In the genomic region with DNA sequence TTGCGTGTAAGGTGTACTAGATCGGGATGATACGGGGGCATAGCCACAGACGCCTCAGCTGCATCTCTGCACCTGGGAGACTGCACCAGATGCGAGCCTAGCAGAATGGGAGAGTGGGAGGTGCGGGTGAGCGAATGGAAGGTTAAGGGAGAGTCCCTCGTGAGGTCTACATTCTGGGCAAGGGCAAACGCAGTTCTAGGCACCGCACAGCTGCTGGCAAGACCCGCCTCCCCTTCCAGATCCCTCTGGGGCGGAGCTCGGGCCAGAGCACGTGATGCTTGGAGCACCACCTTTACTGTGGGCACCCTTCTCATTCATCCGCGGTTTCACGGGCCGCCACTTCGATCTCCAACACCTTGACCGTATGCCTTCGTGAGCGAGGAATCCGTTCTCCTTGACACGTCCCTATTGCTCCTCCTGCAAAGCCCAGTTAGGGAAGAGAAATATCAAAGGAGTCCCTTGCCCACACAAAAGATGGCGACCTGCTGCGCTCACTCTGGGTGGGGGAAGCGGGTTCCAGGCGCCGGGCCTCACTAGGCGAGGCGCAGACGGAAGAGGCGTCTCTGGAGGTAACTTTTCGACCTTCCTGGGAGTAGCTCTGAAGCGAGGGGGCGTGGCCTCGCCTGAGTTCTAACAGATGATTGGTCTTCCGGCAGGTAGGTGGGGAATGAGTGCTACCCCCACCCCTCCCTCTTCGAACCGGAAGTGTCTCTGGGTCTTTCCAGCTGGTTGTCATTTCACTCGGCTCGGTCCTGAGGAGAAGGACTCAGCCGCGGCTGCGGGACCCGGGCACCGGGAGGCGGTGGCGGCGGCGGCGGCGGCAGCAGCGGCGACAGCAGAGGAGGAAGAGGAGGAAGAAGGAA, we compare ENCODE assay signal across 8 cellular contexts. TPM values are rescaled to one million over a fixed set of nuclear protein-coding genes. Genes with fewer than 3 reads are reported as not detected.
DNase-seq lines count a peak whose midpoint lies in the region; TF ChIP-seq lines count a peak whose summit lies in the region.

TSS of gene CPEB4 (plus strand) at position 740 of the 863 bp plus-strand sequence. CDS start 1,385 bp downstream, outside the sequence.

- H3K9me3 ChIP-seq in neuron (ENCODE audit: low read length) = no peaks in the 10 kb centered on the region
- H3K9me3 ChIP-seq in subcutaneous abdominal adipose tissue (ENCODE audit: control insufficient read depth in 5 of 5, low read length in 5 of 5) = no peaks in the 10 kb centered on the region

- H3K4me3 ChIP-seq in neuron (ENCODE audit: low read length) = peak within 1 kb of the TSS; percentile 69
- H3K4me3 ChIP-seq in subcutaneous abdominal adipose tissue (ENCODE audit: low read depth in 1 of 5, low read length in 5 of 5) = peak within 1 kb of the TSS; percentile 80 to 92 (median 84)

- H3K36me3 ChIP-seq in neuron (ENCODE audit: insufficient read depth, low read length) (no peaks in the 10 kb centered on the region), subcutaneous abdominal adipose tissue (ENCODE audit: control insufficient read depth in 5 of 5, insufficient read depth in 5 of 5, low read length in 5 of 5) (no peaks in the 10 kb centered on the region)

- peak within 1 kb of the TSS; percentile 58 to 97 (median 95) for H3K9ac ChIP-seq in subcutaneous abdominal adipose tissue (ENCODE audit: low read length in 5 of 5)

- POLR2A ChIA-PET in HEK293T (lab: Yijun Ruan, JAX) = interaction anchor here (0.6 to 1.5 kb wide), 19 partner anchors 9 to 254 kb away, joined by 3 to 6 read pairs (median 3); no protein-coding TSS in a partner anchor

- in situ Hi-C loops in SK-MEL-5 (cut with HindIII; ENCODE audit: low pct_unique_long_range_greater_than_20kb, low sequenced_read_pairs) = no loop called here

- H3K4me1 ChIP-seq in neuron (ENCODE audit: insufficient read depth, low read length) (peaks cover 16% of the 10 kb centered on the region), subcutaneous abdominal adipose tissue (ENCODE audit: control insufficient read depth in 5 of 5, insufficient read depth in 5 of 5, low read length in 5 of 5) (peaks cover 0 to 53% (median 48%) of the 10 kb centered on the region in 5 donors)

- no peaks in the 10 kb centered on the region for H3K27me3 ChIP-seq in neuron (ENCODE audit: insufficient read depth, low read length)
- no peaks in the 10 kb centered on the region for H3K27me3 ChIP-seq in subcutaneous abdominal adipose tissue (ENCODE audit: control insufficient read depth in 5 of 5, insufficient read depth in 4 of 5, low read length in 5 of 5)

- DNase-seq in GF-D8 (lab: John Stamatoyannopoulos, UW) (peak; percentile 96), HEK293T (ENCODE audit: extremely low spot score) (peak; percentile 99), MV-4-11 (lab: John Stamatoyannopoulos, UW) (peak; percentile 99), SK-MEL-5 (ENCODE audit: low read depth, low spot score) (peak; percentile 98), foreskin melanocyte (peak; percentile 99)
- DNase-seq in activated naive CD4-positive, alpha-beta T cell treated with Interleukin-2 at 50 U/mL for 16 hours = peak; percentile 97

- H3K27ac ChIP-seq in subcutaneous abdominal adipose tissue (ENCODE audit: low read depth, low read length) = peak within 1 kb of the TSS; percentile 91

- peak within 1 kb of the TSS; percentile 58 for H2AFZ ChIP-seq in neuron (ENCODE audit: low read depth, low read length)

- CTCF ChIA-PET in HEK293T (lab: Yijun Ruan, JAX) = interaction anchor here (1.2 to 1.3 kb wide), 2 partner anchors 30 to 85 kb away, joined by 4 to 5 read pairs; no protein-coding TSS in a partner anchor

TF ChIP-seq in HEK293T, 16 proteins besides CTCF, POLR2A, EP300 and RAD21:
- no peak for TF ChIP-seq SUZ12 (IDR thresholded peaks at IDR 0.05)
- no peak for TF ChIP-seq BHLHE40 (IDR thresholded peaks at IDR 0.05; ENCODE audit: borderline replicate concordance)
- no peak for TF ChIP-seq ARNT (IDR thresholded peaks at IDR 0.05)
- TF ChIP-seq, protein P1, sequence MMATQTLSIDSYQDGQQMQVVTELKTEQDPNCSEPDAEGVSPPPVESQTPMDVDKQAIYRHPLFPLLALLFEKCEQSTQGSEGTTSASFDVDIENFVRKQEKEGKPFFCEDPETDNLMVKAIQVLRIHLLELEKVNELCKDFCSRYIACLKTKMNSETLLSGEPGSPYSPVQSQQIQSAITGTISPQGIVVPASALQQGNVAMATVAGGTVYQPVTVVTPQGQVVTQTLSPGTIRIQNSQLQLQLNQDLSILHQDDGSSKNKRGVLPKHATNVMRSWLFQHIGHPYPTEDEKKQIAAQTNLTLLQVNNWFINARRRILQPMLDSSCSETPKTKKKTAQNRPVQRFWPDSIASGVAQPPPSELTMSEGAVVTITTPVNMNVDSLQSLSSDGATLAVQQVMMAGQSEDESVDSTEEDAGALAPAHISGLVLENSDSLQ (IDR thresholded peaks at IDR 0.05) = peak; percentile 75
- TF ChIP-seq ELF4 (IDR thresholded peaks at IDR 0.05) = peak; percentile 72
- TF ChIP-seq CTBP1 (IDR thresholded peaks at IDR 0.05; ENCODE audit: borderline replicate concordance) = no peak
- TF ChIP-seq FOXK2 (IDR thresholded peaks at IDR 0.05) = no peak
- TF ChIP-seq ZNF384 (IDR thresholded peaks at IDR 0.05) = no peak
- TF ChIP-seq SP1 (IDR thresholded peaks at IDR 0.05) = peak; percentile 81
- no peak for TF ChIP-seq TARDBP (IDR thresholded peaks at IDR 0.05)
- peak; percentile 53; the same call in 1 of the 2 replicates for TF ChIP-seq NFRKB (IDR thresholded peaks at IDR 0.05)
- no peak for TF ChIP-seq LEF1 (IDR thresholded peaks at IDR 0.05; ENCODE audit: borderline replicate concordance)
- no peak for TF ChIP-seq FOXM1 (IDR thresholded peaks at IDR 0.05; ENCODE audit: borderline replicate concordance)
- peak; percentile 96 for TF ChIP-seq L3MBTL2 (conservative IDR thresholded peaks at IDR 0.05)

RNA-seq across cellular contexts. Expression of gene CPEB4, which starts in this region (rescaled TPM):
- total RNA-seq in SK-MEL-5 (2014; rRNA removed; shearing (Covaris generic)) = 17.8 and 18.0 TPM in 2 replicates
- polyA plus RNA-seq in SK-MEL-5 (2015; cell fraction: cytosol; rRNA removed) = 9.7 and 13.0 TPM in 2 replicates
- 15.4 and 17.4 TPM in 2 replicates for polyA plus RNA-seq in SK-MEL-5 (2015; cell fraction: nucleus; rRNA removed)

Comparison
In these comparisons a context has a peak if more than half of its experiments do, and no peak if none do; other contexts are left out.
1. Peak in every context shown above with its lines: DNase-seq, H3K4me3 ChIP-seq and H3K27ac ChIP-seq.